26 cellular contexts compared by ENCODE assay signal in the genomic region with DNA sequence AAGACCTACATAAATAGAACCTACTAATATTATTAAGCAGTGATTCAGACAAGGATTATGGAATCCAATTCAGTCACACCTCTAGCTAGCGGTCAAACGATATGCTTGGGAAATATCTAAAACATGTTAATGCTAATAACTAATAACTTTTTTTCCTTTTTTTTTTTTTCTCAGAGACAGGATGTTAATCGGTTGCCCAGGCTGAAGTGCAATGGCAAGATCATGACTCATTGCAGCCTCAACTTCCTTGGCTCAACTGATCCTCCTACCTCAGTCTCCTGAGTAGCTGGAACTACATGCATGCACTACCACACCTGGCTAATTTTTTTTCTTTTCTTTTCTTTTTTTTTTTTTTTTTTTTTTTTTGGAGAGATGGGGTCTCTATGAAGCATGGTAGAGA.
"Had no signal": no experiment of that assay in that cellular context is flagged by ENCODE, and none has a peak within 500 bp of the region (broad histone marks: within the 10 kb centered on the region; RNA-seq: fewer than 3 reads in every experiment).

No MANE protein-coding gene starts in this region.

- H3K4me1 Mint-ChIP-seq: memory B cell; naive thymus-derived CD4-positive, alpha-beta T cell; stimulated activated naive B cell treated with anti-CD40 and anti-IgM and Interleukin-4, amounts not matched to agents 10 μg/mL and 1 μg/mL and 100 μg/mL, for 72 hours had no signal

- FAIRE-seq: pancreas had no signal

- H3K27me3 Mint-ChIP-seq: memory B cell; naive thymus-derived CD4-positive, alpha-beta T cell; natural killer cell treated with Interleukin-12 subunit alpha and Interleukin-12 subunit beta and Interleukin-15 and Interleukin-18, amount 100 ng/mL, for 72 hours; stimulated activated naive B cell treated with anti-CD40 and anti-IgM and Interleukin-4, amounts not matched to agents 10 μg/mL and 1 μg/mL and 100 μg/mL, for 72 hours had no signal

- H3K4me3 ChIP-seq: left ventricle myocardium inferior, lung, mucosa of descending colon, pancreas, prostate gland, skin epidermis, stomach, testis, thyroid gland, transverse colon, upper lobe of left lung had no signal

- H3K4me1 ChIP-seq: left ventricle myocardium inferior, pancreas, prostate gland, stomach, testis, thyroid gland, transverse colon, upper lobe of left lung had no signal

- H3K4me3 Mint-ChIP-seq: memory B cell; naive thymus-derived CD4-positive, alpha-beta T cell; natural killer cell treated with Interleukin-12 subunit alpha and Interleukin-12 subunit beta and Interleukin-15 and Interleukin-18, amount 100 ng/mL, for 72 hours; stimulated activated naive B cell treated with anti-CD40 and anti-IgM and Interleukin-4, amounts not matched to agents 10 μg/mL and 1 μg/mL and 100 μg/mL, for 72 hours had no signal

- H3K9me3 ChIP-seq: pancreas, prostate gland, testis, thyroid gland had no signal

- H3K27ac Mint-ChIP-seq: memory B cell; naive thymus-derived CD4-positive, alpha-beta T cell; natural killer cell treated with Interleukin-12 subunit alpha and Interleukin-12 subunit beta and Interleukin-15 and Interleukin-18, amount 100 ng/mL, for 72 hours; stimulated activated naive B cell treated with anti-CD40 and anti-IgM and Interleukin-4, amounts not matched to agents 10 μg/mL and 1 μg/mL and 100 μg/mL, for 72 hours had no signal

- H3K27me3 ChIP-seq: pancreas, stomach, testis, thyroid gland, transverse colon, upper lobe of left lung had no signal

- DNase-seq: hippocampal formation; kidney; left ventricle myocardium inferior; midbrain; mucosa of descending colon; naive thymus-derived CD4-positive, alpha-beta T cell; pancreas; posterior cingulate gyrus; retina; right cardiac atrium; stimulated activated CD4-positive, alpha-beta T cell treated with anti-CD3 and anti-CD28 coated beads, Interleukin-12 subunit alpha, Interleukin-12 subunit beta, amount 100 ng/mL, for 4 hours; stimulated activated CD4-positive, alpha-beta T cell treated with anti-CD3 and anti-CD28 coated beads, Interleukin-15, amount 100 ng/mL, for 24 hours; stimulated activated CD4-positive, alpha-beta T cell treated with anti-CD3 and anti-CD28 coated beads, Interleukin-2, amount 100 ng/mL, for 24 hours; stimulated activated CD4-positive, alpha-beta T cell treated with anti-CD3 and anti-CD28 coated beads, Interleukin-4, amount 100 ng/mL, for 1 hour; stimulated activated naive B cell treated with anti-CD40 and anti-IgM and Interleukin-4, amounts not matched to agents 10 μg/mL and 1 μg/mL and 100 μg/mL, for 72 hours; stimulated activated naive CD8-positive, alpha-beta T cell treated with anti-CD3 and anti-CD28 coated beads, Interleukin-15, Interleukin-2, amounts not matched to agents 100 U/mL and 50 U/mL, for 24 hours; stomach; testis; thyroid gland; transverse colon; upper lobe of left lung had no signal

- H3K36me3 ChIP-seq: pancreas, prostate gland had no signal

- H3K27ac ChIP-seq: left ventricle myocardium inferior, pancreas, prostate gland, skin epidermis, stomach, testis, thyroid gland, transverse colon, upper lobe of left lung had no signal
